In genomic region chr3:27376109-27376772, GRCh38 we compare ENCODE assay signal across 22 cellular contexts. TPM values are rescaled to one million over a fixed set of nuclear protein-coding genes. Genes with fewer than 3 reads are reported as not detected.
DNase-seq lines count a peak whose midpoint lies in the region; ATAC-seq, FAIRE-seq and TF ChIP-seq lines count a peak whose summit lies in the region.
"Had no signal": no experiment of that assay in that cellular context is flagged by ENCODE, and none has a peak within 500 bp of the region (broad histone marks: within the 10 kb centered on the region; RNA-seq: fewer than 3 reads in every experiment).

No MANE protein-coding gene starts in this region.

- H3K36me3 ChIP-seq in liver (ENCODE audit: control insufficient read depth in 4 of 4, insufficient read depth in 3 of 4, low read depth in 1 of 4, low read length in 3 of 4), result no peaks in the 10 kb centered on the region

- H3K9me3 ChIP-seq in liver (ENCODE audit: control insufficient read depth in 4 of 4, low read length in 3 of 4), result no peaks in the 10 kb centered on the region
- H3K9me3 ChIP-seq: BLaER1 treated with 17β-estradiol and CSF1 and Interleukin-3, amounts not matched to agents 10 nM and 100 nM had no signal

- no peak for TF ChIP-seq RAD21 in liver (IDR thresholded peaks at IDR 0.05)

- TF ChIP-seq POLR2A in GM12891 (IDR thresholded peaks at IDR 0.05; ENCODE audit: low read depth, low read length), result no peak

- no peaks in the 10 kb centered on the region for H3K27me3 ChIP-seq in liver (ENCODE audit: control insufficient read depth in 4 of 4, insufficient read depth in 4 of 4, low read length in 3 of 4)
- H3K27me3 ChIP-seq: BLaER1 treated with 17β-estradiol and CSF1 and Interleukin-3, amounts not matched to agents 10 nM and 100 nM had no signal

- DNase-seq in GM12891 (ENCODE audit: insufficient read length, low spot score), result no peak
- no peak for DNase-seq in activated CD8-positive, alpha-beta memory T cell treated with anti-CD3 and anti-CD28 coated beads for 24 hours
- DNase-seq: CD4-positive, CD25-positive, alpha-beta regulatory T cell; CD8-positive, alpha-beta memory T cell; COR-L47; DMS 273 treated with DMSO at 0.1 percent for 48 hours; DMS79 treated with DMSO at 0.1 percent for 48 hours; GOT3; H7; HFFc6 had no signal

- FAIRE-seq in A204.1 (lab: Jason Lieb, UNC) (peak; percentile 57), G401.6 (lab: Jason Lieb, UNC) (peak; percentile 41), islet of Langerhans (lab: Jason Lieb, UNC) (peak; percentile 76), GM12891 (lab: Jason Lieb, UNC) (no peak)
- FAIRE-seq: GM12878, HTR-8/SVneo had no signal

- peaks cover 0 to 11% (median 4%) of the 10 kb centered on the region in 4 donors for H3K4me1 ChIP-seq in liver (ENCODE audit: control insufficient read depth in 4 of 4, insufficient read depth in 4 of 4, low read length in 3 of 4)
- H3K4me1 ChIP-seq: BLaER1 treated with 17β-estradiol and CSF1 and Interleukin-3, amounts not matched to agents 10 nM and 100 nM had no signal

- no peak for TF ChIP-seq CTCF in liver (IDR thresholded peaks at IDR 0.05; ENCODE audit: low read depth, low read length, missing input control)

- H3K9ac ChIP-seq in liver (ENCODE audit: low read depth in 1 of 2, low read length in 2 of 2), result peak overlapping the region in 1 of 2 donors; percentile 19
- H3K9ac ChIP-seq: BLaER1 treated with 17β-estradiol and CSF1 and Interleukin-3, amounts not matched to agents 10 nM and 100 nM; KMS-11 had no signal

- H3K4me3 ChIP-seq in liver (ENCODE audit: low read depth in 1 of 3, low read length in 3 of 3), result peak overlapping the region in 1 of 3 donors; percentile 11
- H3K4me3 ChIP-seq: BLaER1 treated with 17β-estradiol and CSF1 and Interleukin-3, amounts not matched to agents 10 nM and 100 nM; GM12878 had no signal

- ATAC-seq in HG03354 (IDR thresholded peaks at IDR 0.05; ENCODE audit: poor library complexity, severe bottlenecking, unreplicated experiment), result no peak
- ATAC-seq in GM18870 (IDR thresholded peaks at IDR 0.05; ENCODE audit: unreplicated experiment), result no peak
- ATAC-seq: GM12878, HCT116 had no signal

- no peak overlapping the region for H3K27ac ChIP-seq in liver (ENCODE audit: low read depth in 1 of 2, low read length in 2 of 2)
- H3K27ac ChIP-seq: 22Rv1; BLaER1 treated with 17β-estradiol and CSF1 and Interleukin-3, amounts not matched to agents 10 nM and 100 nM; KMS-11 had no signal

- WGBS in liver, result 38% methylated on average over 6 of the region's 6 CpGs

TF ChIP-seq in liver, 16 proteins besides CTCF, POLR2A, EP300 and RAD21:
- TF ChIP-seq EGR1 (IDR thresholded peaks at IDR 0.05; ENCODE audit: low read depth in 2 of 2) (no peak), FOXA2 (IDR thresholded peaks at IDR 0.05) (peak; percentile 37), RXRA (IDR thresholded peaks at IDR 0.05) (peak in 1 of 2 donors; percentile 8), SP1 (IDR thresholded peaks at IDR 0.05) (peak; percentile 6), JUND (IDR thresholded peaks at IDR 0.05) (no peak), HNF4A (conservative IDR thresholded peaks at IDR 0.05) (peak; percentile 58 to 65)
- TF ChIP-seq, protein P1, sequence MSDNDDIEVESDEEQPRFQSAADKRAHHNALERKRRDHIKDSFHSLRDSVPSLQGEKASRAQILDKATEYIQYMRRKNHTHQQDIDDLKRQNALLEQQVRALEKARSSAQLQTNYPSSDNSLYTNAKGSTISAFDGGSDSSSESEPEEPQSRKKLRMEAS (IDR thresholded peaks at IDR 0.05), result no peak
- TF ChIP-seq, protein P2, sequence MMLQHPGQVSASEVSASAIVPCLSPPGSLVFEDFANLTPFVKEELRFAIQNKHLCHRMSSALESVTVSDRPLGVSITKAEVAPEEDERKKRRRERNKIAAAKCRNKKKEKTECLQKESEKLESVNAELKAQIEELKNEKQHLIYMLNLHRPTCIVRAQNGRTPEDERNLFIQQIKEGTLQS (IDR thresholded peaks at IDR 0.05), result no peak

TF ChIP-seq in GM12891, 5 proteins besides CTCF, POLR2A, EP300 and RAD21:
- TF ChIP-seq POU2F2 (IDR thresholded peaks at IDR 0.05; ENCODE audit: low read depth, low read length), result no peak
- no peak for TF ChIP-seq TAF1 (IDR thresholded peaks at IDR 0.05; ENCODE audit: low read depth, low read length)
- TF ChIP-seq PAX5 (IDR thresholded peaks at IDR 0.05; ENCODE audit: insufficient read depth, low read length, severe bottlenecking), result no peak
- no peak for TF ChIP-seq SPI1 (IDR thresholded peaks at IDR 0.05; ENCODE audit: low read depth, low read length)
- TF ChIP-seq POLR2AphosphoS5 (IDR thresholded peaks at IDR 0.05; ENCODE audit: low read depth, low read length), result no peak

RNA-seq across cellular contexts. Expression of gene NEK10, which starts 7.1 kb away (rescaled TPM):
- 1 to 10 TPM in 1 of 2 donors, under 1 TPM in 1; 0.70 to 2.1 TPM for total RNA-seq in liver
- polyA plus RNA-seq in liver, result under 1 TPM in 1 of 2 donors, not detected in 1; 0.23 TPM
- 0.09 TPM for polyA plus RNA-seq in GM12891 (2012; ENCODE audit: low read depth, missing spikeins)
